Comparison of ENCODE assay signal across 8 cellular contexts in the genomic region with DNA sequence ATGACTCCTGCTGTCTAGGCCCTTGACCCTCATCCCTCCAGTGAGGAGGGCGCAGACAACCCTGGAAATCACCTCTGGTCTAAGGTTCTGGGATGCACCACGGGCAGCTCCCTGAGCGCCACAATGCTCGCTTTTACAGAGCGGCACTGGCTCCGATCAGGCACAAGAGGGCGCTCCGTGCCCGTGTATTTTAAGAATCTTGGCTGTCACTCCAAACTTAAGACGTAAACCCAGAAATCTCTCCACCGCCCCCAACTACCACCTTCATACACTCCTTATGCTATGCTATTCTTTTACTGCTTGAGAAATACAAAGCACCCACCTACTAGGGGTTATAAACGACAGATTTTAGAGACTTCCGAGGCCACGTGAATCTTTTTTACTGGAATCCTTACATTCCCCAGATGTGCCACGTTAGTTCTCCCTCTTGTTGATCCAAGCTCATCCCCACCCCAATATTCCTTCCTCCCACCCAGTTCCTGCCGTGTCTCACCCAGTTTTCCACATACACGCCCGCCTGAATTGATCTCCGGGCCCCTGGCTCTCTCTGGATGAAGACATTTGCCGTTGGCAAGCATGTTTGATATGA.
DNase-seq lines count a peak whose midpoint lies in the region; ATAC-seq and TF ChIP-seq lines count a peak whose summit lies in the region.

No MANE protein-coding gene starts in this region.

- H3K9me3 Mint-ChIP-seq in mesothelial cell of epicardium, result no peaks in the 10 kb centered on the region
- H3K9me3 Mint-ChIP-seq in naive thymus-derived CD4-positive, alpha-beta T cell, result peaks cover 0 to 6% (median 0%) of the 10 kb centered on the region in 11 donors

- no peaks in the 10 kb centered on the region for H3K36me3 Mint-ChIP-seq in mesothelial cell of epicardium
- H3K36me3 Mint-ChIP-seq in naive thymus-derived CD4-positive, alpha-beta T cell, result peaks cover 0 to 4% (median 0%) of the 10 kb centered on the region in 5 donors

- in situ Hi-C loops in ACHN (cut with HindIII; ENCODE audit: low pct_ligation_motif_present, low pct_unique_long_range_greater_than_20kb, low sequenced_read_pairs), result no loop called here

- H3K9me3 ChIP-seq in naive thymus-derived CD4-positive, alpha-beta T cell (ENCODE audit: control insufficient read depth in 2 of 3, low read length in 3 of 3), result peaks cover 0 to 5% (median 0%) of the 10 kb centered on the region in 3 experiments

- TF ChIP-seq CTCF in GM06990 (IDR thresholded peaks at IDR 0.05; ENCODE audit: insufficient read depth, low read length, poor library complexity, severe bottlenecking) (peak; percentile 81), dorsolateral prefrontal cortex (IDR thresholded peaks at IDR 0.05 in 54 of 56, conservative IDR thresholded peaks at IDR 0.05 in 2 of 56; ENCODE audit: low read depth in 1 of 56, partially characterized antibody in 56 of 56) (peak; percentile 72 to 94 (median 88)), mesothelial cell of epicardium (IDR thresholded peaks at IDR 0.05; ENCODE audit: unreplicated experiment) (peak; percentile 69)

- H3K27me3 Mint-ChIP-seq in mesothelial cell of epicardium (ENCODE audit: low read depth), result peaks cover 86% of the 10 kb centered on the region
- H3K27me3 Mint-ChIP-seq in naive thymus-derived CD4-positive, alpha-beta T cell, result peaks cover 7 to 36% (median 17%) of the 10 kb centered on the region in 5 donors

- no peak overlapping the region for H3K4me3 Mint-ChIP-seq in mesothelial cell of epicardium
- H3K4me3 Mint-ChIP-seq in naive thymus-derived CD4-positive, alpha-beta T cell, result no peak overlapping the region

- DNase-seq in ACHN, result peak; percentile 28
- DNase-seq in GM06990 (ENCODE audit: extremely low read depth, insufficient read length), result no peak
- DNase-seq in OCI-M1 (lab: John Stamatoyannopoulos, UW), result peak; percentile 67
- peak; percentile 51 to 81 (median 69) for DNase-seq in dorsolateral prefrontal cortex
- DNase-seq in mesothelial cell of epicardium (ENCODE audit: low spot score in 2 of 2, unreplicated experiment in 2 of 2), result peak in 1 of 2 experiments; percentile 56
- no peak for DNase-seq in T1000 (lab: John Stamatoyannopoulos, UW)
- no peak for DNase-seq in naive thymus-derived CD4-positive, alpha-beta T cell

- H3K4me3 ChIP-seq in GM06990 (replicated peaks; ENCODE audit: low read depth, low read length) (no peak overlapping the region), dorsolateral prefrontal cortex (peak overlapping the region in 27 of 59 donors; percentile 1 to 45 (median 17))
- no peak overlapping the region for H3K4me3 ChIP-seq in naive thymus-derived CD4-positive, alpha-beta T cell (ENCODE audit: low read length)

- no peaks in the 10 kb centered on the region for H3K36me3 ChIP-seq in GM06990 (ENCODE audit: control insufficient read depth, insufficient read depth, low read length)
- no peaks in the 10 kb centered on the region for H3K36me3 ChIP-seq in naive thymus-derived CD4-positive, alpha-beta T cell (ENCODE audit: control insufficient read depth in 2 of 3, insufficient read depth in 3 of 3, low read length in 3 of 3)

- H3K27ac Mint-ChIP-seq in mesothelial cell of epicardium, result no peak overlapping the region
- no peak overlapping the region for H3K27ac Mint-ChIP-seq in naive thymus-derived CD4-positive, alpha-beta T cell

- intact Hi-C loops in dorsolateral prefrontal cortex (cut with DNase I), result loop anchor here in 1 of 2 donors (2.0 kb wide), 1 partner anchor 756 kb away; no protein-coding TSS in a partner anchor
- intact Hi-C loops in naive thymus-derived CD4-positive, alpha-beta T cell (cut with micrococcal nuclease), result loop anchor here in 1 of 2 donors (1.0 kb wide), 1 partner anchor 757 kb away; no protein-coding TSS in a partner anchor

- no peaks in the 10 kb centered on the region for H3K4me1 ChIP-seq in naive thymus-derived CD4-positive, alpha-beta T cell (ENCODE audit: control insufficient read depth in 2 of 2, insufficient read depth in 2 of 2, low read length in 2 of 2)

- H3K27ac ChIP-seq in dorsolateral prefrontal cortex, result peak overlapping the region in 30 of 59 donors; percentile 9 to 69 (median 34)
- H3K27ac ChIP-seq in naive thymus-derived CD4-positive, alpha-beta T cell (ENCODE audit: low read depth, low read length), result no peak overlapping the region

- H3K27me3 ChIP-seq in GM06990 (replicated peaks; ENCODE audit: control insufficient read depth, insufficient read depth, low read length), result no peaks in the 10 kb centered on the region
- H3K27me3 ChIP-seq in dorsolateral prefrontal cortex, result peaks cover 0 to 12% (median 0%) of the 10 kb centered on the region in 45 donors
- H3K27me3 ChIP-seq in naive thymus-derived CD4-positive, alpha-beta T cell (ENCODE audit: control insufficient read depth in 2 of 2, insufficient read depth in 2 of 2, low read length in 2 of 2), result no peaks in the 10 kb centered on the region

- peak; percentile 43 for ATAC-seq in HG03469 (IDR thresholded peaks at IDR 0.05; ENCODE audit: unreplicated experiment)
- no peak for ATAC-seq in naive thymus-derived CD4-positive, alpha-beta T cell

- CTCF ChIA-PET in naive thymus-derived CD4-positive, alpha-beta T cell (lab: Charles Lee), result no interaction called here

- no peaks in the 10 kb centered on the region for H3K4me1 Mint-ChIP-seq in mesothelial cell of epicardium
- H3K4me1 Mint-ChIP-seq in naive thymus-derived CD4-positive, alpha-beta T cell, result peaks cover 0 to 3% (median 1%) of the 10 kb centered on the region in 7 donors

- POLR2A ChIA-PET in naive thymus-derived CD4-positive, alpha-beta T cell (lab: Charles Lee), result no interaction called here

Comparison
In these comparisons a context has a peak if more than half of its experiments do, and no peak if none do; other contexts are left out.
1. DNase-seq: peak in ACHN (single experiment), OCI-M1 (single experiment) and dorsolateral prefrontal cortex (10 of 10); none in GM06990 (single experiment), T1000 (single experiment) and naive thymus-derived CD4-positive, alpha-beta T cell (0 of 9).
2. Peak in every context shown above with its lines, with median percentiles within 50 percentile points of each other: CTCF ChIP-seq.